In the genomic region with DNA sequence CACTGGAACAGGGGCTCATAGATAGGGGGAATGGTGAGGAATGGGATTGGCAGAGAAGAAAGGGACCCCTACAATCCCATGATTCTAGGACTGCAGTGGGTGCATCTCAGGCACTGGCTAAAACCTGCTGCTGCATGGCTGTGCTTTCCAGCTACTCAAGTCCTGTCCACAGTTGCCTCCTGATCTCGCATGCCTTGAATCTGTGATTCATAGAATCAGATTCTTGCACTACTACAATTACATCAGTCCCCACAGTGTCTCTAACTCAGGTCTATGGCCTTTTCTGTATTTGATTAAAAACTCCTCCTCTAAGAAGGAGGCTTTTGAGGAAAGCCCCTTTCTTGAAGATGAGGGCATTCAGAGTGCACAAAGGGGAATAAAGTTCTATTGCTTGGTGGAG, we compare ENCODE assay signal across 20 cellular contexts.
"Had no signal": no experiment of that assay in that cellular context is flagged by ENCODE, and none has a peak within 500 bp of the region (broad histone marks: within the 10 kb centered on the region; RNA-seq: fewer than 3 reads in every experiment).

No MANE protein-coding gene starts in this region.

- H3K4me3 ChIP-seq: coronary artery, psoas muscle, upper lobe of right lung had no signal

- H3K4me1 ChIP-seq: psoas muscle, upper lobe of right lung had no signal

- H3K9me3 ChIP-seq: psoas muscle, upper lobe of right lung had no signal

- H3K36me3 Mint-ChIP-seq: activated naive CD4-positive, alpha-beta T cell treated with anti-CD3 and anti-CD28 coated beads, Interleukin-2, amount 50 U/mL, for 72 hours had no signal

- FAIRE-seq: endothelial cell of umbilical vein had no signal

- ATAC-seq: activated CD4-positive, CD25-positive, alpha-beta regulatory T cell treated with anti-CD3 and anti-CD28 coated beads, Interleukin-2, amount 50 U/mL, for 24 hours; activated naive CD4-positive, alpha-beta T cell treated with anti-CD3 and anti-CD28 coated beads, Interleukin-2, amount 50 U/mL, for 72 hours; left lobe of liver; psoas muscle; sciatic nerve; stimulated activated naive CD8-positive, alpha-beta T cell treated with anti-CD3 and anti-CD28 coated beads, Interleukin-15, Interleukin-2, amounts not matched to agents 100 U/mL and 50 U/mL, for 24 hours; upper lobe of right lung had no signal

- H3K27ac Mint-ChIP-seq: activated naive CD4-positive, alpha-beta T cell treated with anti-CD3 and anti-CD28 coated beads, Interleukin-2, amount 50 U/mL, for 72 hours; nephron; T-helper 2 cell treated with Interferon-gamma antibody and Interleukin-4, amounts not matched to agents 5 μg/mL and 100 μg/mL, for 36 hours had no signal

- H3K27me3 ChIP-seq: upper lobe of right lung had no signal

- DNase-seq: activated CD4-positive, alpha-beta T cell treated with anti-CD3 and anti-CD28 coated beads, Interleukin-2, amount 50 U/mL, for 4 hours; activated effector memory CD4-positive, alpha-beta T cell treated with Interleukin-2 at 50 U/mL for 16 hours; activated T-cell treated with anti-CD3 and anti-CD28 coated beads, Interleukin-2, amount 50 U/mL, for 1 hour; amygdala; effector CD4-positive, alpha-beta T cell; mesenchymal stem cell; psoas muscle; stimulated activated CD4-positive, alpha-beta T cell treated with anti-CD3 and anti-CD28 coated beads, Interleukin-12 subunit alpha, Interleukin-12 subunit beta, amount 100 ng/mL, for 4 hours; stimulated activated CD4-positive, alpha-beta T cell treated with anti-CD3 and anti-CD28 coated beads, Interleukin-2, amount 100 ng/mL, for 48 hours; stimulated activated CD8-positive, alpha-beta memory T cell treated with anti-CD3 and anti-CD28 coated beads, Interleukin-4, amount 100 ng/mL, for 48 hours; stimulated activated naive CD8-positive, alpha-beta T cell treated with anti-CD3 and anti-CD28 coated beads, Interleukin-15, Interleukin-2, amounts not matched to agents 100 U/mL and 50 U/mL, for 24 hours; upper lobe of right lung had no signal

- H3K36me3 ChIP-seq: upper lobe of right lung had no signal

- H3K4me3 Mint-ChIP-seq: nephron; T-helper 2 cell treated with Interferon-gamma antibody and Interleukin-4, amounts not matched to agents 5 μg/mL and 100 μg/mL, for 36 hours had no signal

- H3K9me3 Mint-ChIP-seq: nephron; T-helper 2 cell treated with Interferon-gamma antibody and Interleukin-4, amounts not matched to agents 5 μg/mL and 100 μg/mL, for 36 hours had no signal

- H3K4me1 Mint-ChIP-seq: nephron had no signal

- H3K27ac ChIP-seq: coronary artery, psoas muscle, upper lobe of right lung had no signal
